In genomic region chr1:117069220-117069844, GRCh38 we compare ENCODE assay signal across 22 cellular contexts. TPM values are rescaled to one million over a fixed set of nuclear protein-coding genes. Genes with fewer than 3 reads are reported as not detected.
DNase-seq lines count a peak whose midpoint lies in the region; ATAC-seq and TF ChIP-seq lines count a peak whose summit lies in the region.
"Had no signal": no experiment of that assay in that cellular context is flagged by ENCODE, and none has a peak within 500 bp of the region (broad histone marks: within the 10 kb centered on the region; RNA-seq: fewer than 3 reads in every experiment).

No MANE protein-coding gene starts in this region.

- H3K4me1 Mint-ChIP-seq in GM23338: no peaks in the 10 kb centered on the region
- H3K4me1 Mint-ChIP-seq in activated CD8-positive, alpha-beta T cell treated with anti-CD3 and anti-CD28 coated beads, Interleukin-2, amount 10 ng/mL, durations not matched to agents 7 days and 5 days (ENCODE audit: low read depth): peaks cover 25% of the 10 kb centered on the region
- peaks cover 17% of the 10 kb centered on the region for H3K4me1 Mint-ChIP-seq in memory B cell

- no peak overlapping the region for H2AFZ ChIP-seq in DND-41 (ENCODE audit: low read depth, low read length)
- no peak overlapping the region for H2AFZ ChIP-seq in GM23338
- H2AFZ ChIP-seq: GM23248 had no signal

- peaks cover 28% of the 10 kb centered on the region for H3K36me3 Mint-ChIP-seq in GM23338 (ENCODE audit: low read depth)
- peaks cover 59% of the 10 kb centered on the region for H3K36me3 Mint-ChIP-seq in activated CD8-positive, alpha-beta T cell treated with anti-CD3 and anti-CD28 coated beads, Interleukin-2, amount 10 ng/mL, durations not matched to agents 7 days and 5 days (ENCODE audit: low read depth)
- H3K36me3 Mint-ChIP-seq in memory B cell: peaks cover 14% of the 10 kb centered on the region

- H3K9me2 ChIP-seq in GM23338 (ENCODE audit: insufficient read depth): no peaks in the 10 kb centered on the region

- no peak for DNase-seq in DND-41
- DNase-seq in GM23338 (ENCODE audit: low spot score): no peak
- DNase-seq in activated CD8-positive, alpha-beta T cell treated with anti-CD3 and anti-CD28 coated beads, Interleukin-2, amount 10 ng/mL, durations not matched to agents 7 days and 5 days: no peak
- no peak for DNase-seq in memory B cell (ENCODE audit: low spot score in 2 of 2)
- DNase-seq in NCI-H1436 treated with DMSO at 0.1 percent for 48 hours (lab: John Stamatoyannopoulos, UW): no peak
- DNase-seq in T-helper 1 cell: no peak
- no peak for DNase-seq in DMS79 treated with DMSO at 0.1 percent for 48 hours (lab: John Stamatoyannopoulos, UW)
- DNase-seq: adrenal gland; AML-193; COR-L47; cortex of kidney; GM23248; heart right ventricle; left lung; NCI-H1105 treated with DMSO at 0.1 percent for 48 hours; NCI-H2107; NCI-H510A treated with DMSO at 0.1 percent for 48 hours; psoas muscle; stimulated activated CD4-positive, alpha-beta T cell treated with anti-CD3 and anti-CD28 coated beads, Interleukin-1b, Interleukin-23, amount 100 ng/mL, for 48 hours; stimulated activated naive B cell treated with anti-CD40 and anti-IgM and Interleukin-4, amounts not matched to agents 10 μg/mL and 1 μg/mL and 100 μg/mL, for 72 hours; thyroid gland had no signal

- peaks cover 88% of the 10 kb centered on the region for H3K36me3 ChIP-seq in DND-41 (ENCODE audit: insufficient read depth, low read length)
- peaks cover 13% of the 10 kb centered on the region for H3K36me3 ChIP-seq in GM23338 (ENCODE audit: insufficient read depth)
- H3K36me3 ChIP-seq: adrenal gland, thyroid gland had no signal

- H3K9ac ChIP-seq in DND-41 (ENCODE audit: low read depth, low read length): no peak overlapping the region
- H3K9ac ChIP-seq: GM23248 had no signal

- H3K9me3 Mint-ChIP-seq in GM23338 (no peaks in the 10 kb centered on the region), memory B cell (no peaks in the 10 kb centered on the region)
- no peaks in the 10 kb centered on the region for H3K9me3 Mint-ChIP-seq in activated CD8-positive, alpha-beta T cell treated with anti-CD3 and anti-CD28 coated beads, Interleukin-2, amount 10 ng/mL, durations not matched to agents 7 days and 5 days (ENCODE audit: insufficient read depth)
- H3K9me3 Mint-ChIP-seq: stimulated activated naive B cell treated with anti-CD40 and anti-IgM and Interleukin-4, amounts not matched to agents 10 μg/mL and 1 μg/mL and 100 μg/mL, for 72 hours had no signal

- no peak overlapping the region for H3K4me3 ChIP-seq in DND-41 (ENCODE audit: low read depth in 1 of 2, low read length in 2 of 2)
- no peak overlapping the region for H3K4me3 ChIP-seq in GM23338
- H3K4me3 ChIP-seq: adrenal gland, GM23248, heart right ventricle, left lung, psoas muscle, thyroid gland had no signal

- peaks cover 3% of the 10 kb centered on the region for H3K27me3 Mint-ChIP-seq in GM23338 (ENCODE audit: insufficient read depth, low read depth, poor library complexity)
- H3K27me3 Mint-ChIP-seq in activated CD8-positive, alpha-beta T cell treated with anti-CD3 and anti-CD28 coated beads, Interleukin-2, amount 10 ng/mL, durations not matched to agents 7 days and 5 days (ENCODE audit: low read depth): no peaks in the 10 kb centered on the region
- no peaks in the 10 kb centered on the region for H3K27me3 Mint-ChIP-seq in memory B cell
- H3K27me3 Mint-ChIP-seq: stimulated activated naive B cell treated with anti-CD40 and anti-IgM and Interleukin-4, amounts not matched to agents 10 μg/mL and 1 μg/mL and 100 μg/mL, for 72 hours had no signal

- H3K4me1 ChIP-seq in DND-41 (ENCODE audit: insufficient read depth, low read length) (peaks cover 2% of the 10 kb centered on the region; the same call in 1 of the 2 replicates), GM23338 (ENCODE audit: insufficient read depth) (no peaks in the 10 kb centered on the region)
- H3K4me1 ChIP-seq: adrenal gland, heart right ventricle, left lung, thyroid gland had no signal

- no peaks in the 10 kb centered on the region for H3F3A ChIP-seq in GM23338 (replicated peaks; ENCODE audit: low read depth)

- H4K20me1 ChIP-seq in DND-41 (ENCODE audit: insufficient read depth, low read length): peaks cover 7% of the 10 kb centered on the region
- H4K20me1 ChIP-seq in GM23338 (replicated peaks; ENCODE audit: insufficient read depth): peaks cover 20% of the 10 kb centered on the region; the same call in 1 of the 2 replicates

- ATAC-seq in DND-41 (ENCODE audit: insufficient read depth, low read depth): 0 out of 3 replicates have a peak, but pooled peaks have one; percentile 27
- no peak for ATAC-seq in GM23338
- ATAC-seq in activated CD8-positive, alpha-beta T cell treated with anti-CD3 and anti-CD28 coated beads, Interleukin-2, amount 10 ng/mL, durations not matched to agents 7 days and 5 days: no peak
- ATAC-seq in memory B cell (ENCODE audit: low read depth): no peak
- ATAC-seq: heart right ventricle; left lung; stimulated activated naive B cell treated with anti-CD40 and anti-IgM and Interleukin-4, amounts not matched to agents 10 μg/mL and 1 μg/mL and 100 μg/mL, for 72 hours had no signal

- CTCF ChIA-PET in activated CD8-positive, alpha-beta T cell treated with anti-CD3 and anti-CD28 coated beads, Interleukin-2, amount 10 ng/mL, durations not matched to agents 7 days and 5 days (lab: Charles Lee): interaction anchor here (1.2 to 10.4 kb wide), 5 partner anchors 10 to 59 kb away, joined by 4 to 67 read pairs (median 19); partner anchors contain the start of genes TRIM45 and TTF2

- H3K4me2 ChIP-seq in DND-41 (ENCODE audit: insufficient read depth, low read length): no peak overlapping the region
- no peak overlapping the region for H3K4me2 ChIP-seq in GM23338

- POLR2A ChIA-PET in activated CD8-positive, alpha-beta T cell treated with anti-CD3 and anti-CD28 coated beads, Interleukin-2, amount 10 ng/mL, durations not matched to agents 7 days and 5 days (lab: Charles Lee): interaction anchor here (5.5 kb wide), 1 partner anchor 10 kb away, joined by 29 read pairs; the partner anchor contains the start of gene TTF2

- H3K79me2 ChIP-seq in DND-41 (ENCODE audit: insufficient read depth, low read length) (peaks cover 76% of the 10 kb centered on the region), GM23338 (replicated peaks; ENCODE audit: insufficient read depth) (peaks cover 53% of the 10 kb centered on the region)

- no peaks in the 10 kb centered on the region for H3K9me3 ChIP-seq in DND-41 (ENCODE audit: insufficient read depth, low read length, severe bottlenecking)
- H3K9me3 ChIP-seq: adrenal gland, heart right ventricle, left lung, psoas muscle, thyroid gland had no signal

- H3K27ac Mint-ChIP-seq in GM23338: peak overlapping the region; percentile 25; the same call in 1 of the 2 replicates
- H3K27ac Mint-ChIP-seq in activated CD8-positive, alpha-beta T cell treated with anti-CD3 and anti-CD28 coated beads, Interleukin-2, amount 10 ng/mL, durations not matched to agents 7 days and 5 days: peak overlapping the region; percentile 48
- H3K27ac Mint-ChIP-seq in memory B cell: peak overlapping the region; percentile 3
- H3K27ac Mint-ChIP-seq: stimulated activated naive B cell treated with anti-CD40 and anti-IgM and Interleukin-4, amounts not matched to agents 10 μg/mL and 1 μg/mL and 100 μg/mL, for 72 hours had no signal

- no peak for TF ChIP-seq CTCF in DND-41 (IDR thresholded peaks at IDR 0.05; ENCODE audit: borderline replicate concordance, extremely low read depth, low read length, poor library complexity, severe bottlenecking)
- no peak for TF ChIP-seq CTCF in GM23338 (conservative IDR thresholded peaks at IDR 0.05; ENCODE audit: low read depth in 2 of 2)

- H3K4me3 Mint-ChIP-seq in GM23338 (no peak overlapping the region), memory B cell (no peak overlapping the region)
- no peak overlapping the region for H3K4me3 Mint-ChIP-seq in activated CD8-positive, alpha-beta T cell treated with anti-CD3 and anti-CD28 coated beads, Interleukin-2, amount 10 ng/mL, durations not matched to agents 7 days and 5 days
- H3K4me3 Mint-ChIP-seq: stimulated activated naive B cell treated with anti-CD40 and anti-IgM and Interleukin-4, amounts not matched to agents 10 μg/mL and 1 μg/mL and 100 μg/mL, for 72 hours had no signal

- H3K27me3 ChIP-seq in DND-41 (ENCODE audit: insufficient read depth, low read length, poor library complexity) (no peaks in the 10 kb centered on the region), GM23338 (ENCODE audit: insufficient read depth) (no peaks in the 10 kb centered on the region)
- H3K27me3 ChIP-seq: adrenal gland, heart right ventricle, left lung, thyroid gland had no signal

- peak overlapping the region; percentile 43 for H3K27ac ChIP-seq in DND-41 (ENCODE audit: low read length)
- H3K27ac ChIP-seq in GM23338 (ENCODE audit: low read depth): no peak overlapping the region
- H3K27ac ChIP-seq: adrenal gland, GM23248, heart right ventricle, left lung, psoas muscle, RWPE1, thyroid gland had no signal

TF ChIP-seq in GM23338, 12 proteins besides CTCF, POLR2A, EP300 and RAD21 (continues in another document):
- TF ChIP-seq ZNF331 (CRISPR knock-in tag; IDR thresholded peaks at IDR 0.05; ENCODE audit: low read depth): no peak

RNA-seq across cellular contexts. Expression of gene TTF2, which starts 9.2 kb away (rescaled TPM):
- total RNA-seq in GM23338 (2014; rRNA removed; shearing (Covaris generic)): 57.5 and 85.4 TPM in 2 replicates
- polyA plus RNA-seq in GM23338 (2016; fragmentation: Nextera tagmentation; extraction: Ambion mirVana): 81.1 and 84.7 TPM in 2 replicates
- total RNA-seq in activated CD8-positive, alpha-beta T cell treated with anti-CD3 and anti-CD28 coated beads, Interleukin-2, amount 10 ng/mL, durations not matched to agents 7 days and 5 days: 100 to 1,000 TPM; 121 to 135 TPM

RNA-seq across cellular contexts. Expression of gene TRIM45, which starts 52.2 kb away (rescaled TPM):
- total RNA-seq in GM23338 (2014; rRNA removed; shearing (Covaris generic)): 11.6 and 15.0 TPM in 2 replicates
- polyA plus RNA-seq in GM23338 (2016; fragmentation: Nextera tagmentation; extraction: Ambion mirVana): 7.9 and 8.8 TPM in 2 replicates
- total RNA-seq in activated CD8-positive, alpha-beta T cell treated with anti-CD3 and anti-CD28 coated beads, Interleukin-2, amount 10 ng/mL, durations not matched to agents 7 days and 5 days: under 1 TPM; 0.44 to 0.87 TPM
